ENCODE assay signal across 23 cellular contexts in genomic region chr15:62288361-62289017, GRCh38.
DNase-seq lines count a peak whose midpoint lies in the region; ATAC-seq, FAIRE-seq and TF ChIP-seq lines count a peak whose summit lies in the region.
"Had no signal": no experiment of that assay in that cellular context is flagged by ENCODE, and none has a peak within 500 bp of the region (broad histone marks: within the 10 kb centered on the region; RNA-seq: fewer than 3 reads in every experiment).

No MANE protein-coding gene starts in this region.

- intact Hi-C loops in HepG2 (cut with micrococcal nuclease; ENCODE audit: unreplicated experiment) (no loop called here), body of pancreas (cut with DNase I) (no loop called here), right lobe of liver (cut with DNase I) (no loop called here), CD14-positive monocyte (cut with micrococcal nuclease) (no loop called here)

- TF ChIP-seq POLR2A in HepG2 (IDR thresholded peaks at IDR 0.05; ENCODE audit: insufficient read depth in 1 of 2, low read depth in 2 of 2, low read length in 2 of 2) (no peak), body of pancreas (IDR thresholded peaks at IDR 0.05) (no peak), right lobe of liver (IDR thresholded peaks at IDR 0.05) (peak; percentile 42)

- TF ChIP-seq CTCF in liver (IDR thresholded peaks at IDR 0.05; ENCODE audit: low read depth, low read length, missing input control) = no peak
- TF ChIP-seq CTCF in HepG2 (CRISPR knock-in tag; IDR thresholded peaks at IDR 0.05) = no peak
- no peak for TF ChIP-seq CTCF in body of pancreas (IDR thresholded peaks at IDR 0.05)
- no peak for TF ChIP-seq CTCF in right lobe of liver (IDR thresholded peaks at IDR 0.05)
- TF ChIP-seq CTCF in CD14-positive monocyte (IDR thresholded peaks at IDR 0.05) = no peak

- CTCF ChIA-PET in HepG2 (lab: Yijun Ruan, JAX; ENCODE audit: low intra/inter-chr PET ratio, low total read pairs) = no interaction called here

- H3K79me2 ChIP-seq in HepG2 (ENCODE audit: insufficient read depth, low read length) = no peaks in the 10 kb centered on the region

- H3K4me1 Mint-ChIP-seq in CD14-positive monocyte = no peaks in the 10 kb centered on the region
- H3K4me1 Mint-ChIP-seq: B cell; CD4-positive, CD25-positive, alpha-beta regulatory T cell; CD8-positive, alpha-beta memory T cell had no signal

- TF ChIP-seq EP300 in HepG2 (IDR thresholded peaks at IDR 0.05; ENCODE audit: low read depth in 2 of 2, low read length in 2 of 2) (no peak), HepG2 (CRISPR knock-in tag; IDR thresholded peaks at IDR 0.05; ENCODE audit: borderline replicate concordance) (no peak)

- peak; percentile 9 to 12 for TF ChIP-seq RAD21 in liver (IDR thresholded peaks at IDR 0.05)
- no peak for TF ChIP-seq RAD21 in HepG2 (CRISPR knock-in tag; IDR thresholded peaks at IDR 0.05)

- H3K9me3 Mint-ChIP-seq in CD14-positive monocyte = peaks cover 0 to 11% (median 6%) of the 10 kb centered on the region in 7 donors
- H3K9me3 Mint-ChIP-seq: CD8-positive, alpha-beta memory T cell had no signal

- H3K27me3 ChIP-seq in liver (ENCODE audit: control insufficient read depth in 4 of 4, insufficient read depth in 4 of 4, low read length in 3 of 4) (no peaks in the 10 kb centered on the region), HepG2 (ENCODE audit: control insufficient read depth in 1 of 2, insufficient read depth in 2 of 2, low read length in 2 of 2) (0 out of 5 replicates have a peak, but pooled peaks cover 0 to 4% of the 10 kb centered on the region in 2 experiments), body of pancreas (no peaks in the 10 kb centered on the region), right lobe of liver (no peaks in the 10 kb centered on the region)
- H3K27me3 ChIP-seq: BLaER1 treated with 17β-estradiol and CSF1 and Interleukin-3, amounts not matched to agents 10 nM and 100 nM had no signal

- H2AFZ ChIP-seq in HepG2 (ENCODE audit: low read length) = no peak overlapping the region
- H2AFZ ChIP-seq: GM23248 had no signal

- H3K36me3 Mint-ChIP-seq in CD14-positive monocyte = no peaks in the 10 kb centered on the region
- H3K36me3 Mint-ChIP-seq: CD4-positive, CD25-positive, alpha-beta regulatory T cell; CD8-positive, alpha-beta memory T cell had no signal

- no peak overlapping the region for H3K4me3 Mint-ChIP-seq in CD14-positive monocyte
- H3K4me3 Mint-ChIP-seq: B cell; CD4-positive, CD25-positive, alpha-beta regulatory T cell; CD8-positive, alpha-beta memory T cell had no signal

- 28% methylated on average over 6 of the region's 6 CpGs for WGBS in liver
- 11% methylated on average over 6 of the region's 6 CpGs for WGBS in HepG2 (ENCODE audit: low lambda C conversion rate)
- 38 to 43% methylated on average over 6 of the region's 6 CpGs for WGBS in body of pancreas, 2 donors
- 21% methylated on average over 6 of the region's 6 CpGs for WGBS in right lobe of liver (ENCODE audit: insufficient coverage, low coverage, low lambda C conversion rate, missing lambda C conversion rate)

- H3K9ac ChIP-seq in liver (ENCODE audit: low read depth in 1 of 2, low read length in 2 of 2) (peak overlapping the region; percentile 49 to 90), HepG2 (ENCODE audit: insufficient read depth, low read depth, low read length) (no peak overlapping the region)
- H3K9ac ChIP-seq: BLaER1 treated with 17β-estradiol and CSF1 and Interleukin-3, amounts not matched to agents 10 nM and 100 nM; GM23248 had no signal

- peak overlapping the region; percentile 73 to 85 for H3K27ac ChIP-seq in liver (ENCODE audit: low read depth in 1 of 2, low read length in 2 of 2)
- no peak overlapping the region for H3K27ac ChIP-seq in HepG2 (ENCODE audit: extremely low read length, insufficient read depth, low read length)
- peak overlapping the region in 2 of 4 donors; percentile 12 to 21 for H3K27ac ChIP-seq in body of pancreas
- H3K27ac ChIP-seq in right lobe of liver = peak overlapping the region; percentile 63 to 91 (median 86)
- H3K27ac ChIP-seq: 22Rv1, GM23248 had no signal

- no peak for FAIRE-seq in HepG2 (lab: Jason Lieb, UNC)
- FAIRE-seq in urothelium cell line (lab: Jason Lieb, UNC) = peak; percentile 66
- FAIRE-seq: GM12892, GM18507, H54, HTR-8/SVneo had no signal

- H3K4me1 ChIP-seq in liver (ENCODE audit: control insufficient read depth in 4 of 4, insufficient read depth in 4 of 4, low read length in 3 of 4) (peaks cover 5 to 26% (median 10%) of the 10 kb centered on the region in 4 donors), HepG2 (ENCODE audit: insufficient read depth, low read length) (peaks cover 19% of the 10 kb centered on the region), body of pancreas (peaks cover 23% of the 10 kb centered on the region), right lobe of liver (peaks cover 0 to 18% (median 3%) of the 10 kb centered on the region in 4 donors)
- H3K4me1 ChIP-seq: Caco-2 had no signal

- no peaks in the 10 kb centered on the region for H3K36me3 ChIP-seq in liver (ENCODE audit: control insufficient read depth in 4 of 4, insufficient read depth in 3 of 4, low read depth in 1 of 4, low read length in 3 of 4)
- no peaks in the 10 kb centered on the region for H3K36me3 ChIP-seq in HepG2 (replicated peaks in 1 of 2; ENCODE audit: control insufficient read depth in 1 of 2, insufficient read depth in 2 of 2, low read length in 2 of 2)
- H3K36me3 ChIP-seq in body of pancreas (replicated peaks in 1 of 2; ENCODE audit: insufficient read depth in 1 of 2, low read depth in 2 of 2) = no peaks in the 10 kb centered on the region
- H3K36me3 ChIP-seq in right lobe of liver = no peaks in the 10 kb centered on the region
- H3K36me3 ChIP-seq: BLaER1 treated with 17β-estradiol and CSF1 and Interleukin-3, amounts not matched to agents 10 nM and 100 nM had no signal

- H3K4me3 ChIP-seq in liver (ENCODE audit: low read depth in 1 of 3, low read length in 3 of 3) (peak overlapping the region in 2 of 3 donors; percentile 7 to 22), HepG2 (replicated peaks in 1 of 3; ENCODE audit: insufficient read depth in 1 of 3, low read depth in 2 of 3, low read length in 3 of 3) (no peak overlapping the region), body of pancreas (no peak overlapping the region), right lobe of liver (peak overlapping the region in 2 of 3 donors; percentile 17 to 26)
- H3K4me3 ChIP-seq: BLaER1 treated with 17β-estradiol and CSF1 and Interleukin-3, amounts not matched to agents 10 nM and 100 nM; GM23248 had no signal

- peaks cover 4 to 19% (median 7%) of the 10 kb centered on the region in 3 donors for H3K27me3 Mint-ChIP-seq in CD14-positive monocyte (ENCODE audit: low read depth in 3 of 3)

- POLR2A ChIA-PET in HepG2 (lab: Yijun Ruan, JAX) = no interaction called here

- ATAC-seq in HepG2 (no peak), body of pancreas (peak; percentile 33), right lobe of liver (peak; percentile 84 to 87 (median 86))
- ATAC-seq in stimulated activated naive CD8-positive, alpha-beta T cell treated with anti-CD3 and anti-CD28 coated beads, Interleukin-15, Interleukin-2, amounts not matched to agents 100 U/mL and 50 U/mL, for 24 hours = no peak

- DNase-seq in HepG2 (ENCODE audit: low spot score) = no peak
- no peak for DNase-seq in body of pancreas
- no peak for DNase-seq in right lobe of liver
- DNase-seq in urothelium cell line (ENCODE audit: low spot score) = no peak
- DNase-seq in CD14-positive monocyte (ENCODE audit: low spot score) = no peak
- DNase-seq in stimulated activated naive CD8-positive, alpha-beta T cell treated with anti-CD3 and anti-CD28 coated beads, Interleukin-15, Interleukin-2, amounts not matched to agents 100 U/mL and 50 U/mL, for 24 hours = no peak
- DNase-seq in ACHN = no peak
- DNase-seq: Caco-2; CD4-positive, CD25-positive, alpha-beta regulatory T cell; CD8-positive, alpha-beta memory T cell; DMS153; DMS79; GDM1; GM23248; HCEC 1CT had no signal

- H3K9me3 ChIP-seq in liver (ENCODE audit: control insufficient read depth in 4 of 4, low read length in 3 of 4) = no peaks in the 10 kb centered on the region
- H3K9me3 ChIP-seq in HepG2 (ENCODE audit: low read length) = no peaks in the 10 kb centered on the region
- no peaks in the 10 kb centered on the region for H3K9me3 ChIP-seq in body of pancreas
- H3K9me3 ChIP-seq in right lobe of liver = no peaks in the 10 kb centered on the region
- H3K9me3 ChIP-seq: Caco-2 had no signal

- H3K27ac Mint-ChIP-seq in CD14-positive monocyte = no peak overlapping the region
- H3K27ac Mint-ChIP-seq: B cell; CD4-positive, CD25-positive, alpha-beta regulatory T cell; CD8-positive, alpha-beta memory T cell had no signal

- H4K20me1 ChIP-seq in HepG2 (ENCODE audit: insufficient read depth, low read length) = no peaks in the 10 kb centered on the region
- H4K20me1 ChIP-seq: BLaER1 treated with 17β-estradiol and CSF1 and Interleukin-3, amounts not matched to agents 10 nM and 100 nM had no signal

- no TSS peak for BruUV-seq in HepG2 (replicated peaks; lab: Mats Ljungman, UMichigan)

- no peak overlapping the region for H3K4me2 ChIP-seq in HepG2 (ENCODE audit: low read depth, low read length)

- in situ Hi-C loops in HepG2 (cut with HindIII; ENCODE audit: extremely low pct_ligation_motif_present, low pct_unique_long_range_greater_than_20kb) = no loop called here
- in situ Hi-C loops in ACHN (cut with HindIII; ENCODE audit: low pct_ligation_motif_present, low pct_unique_long_range_greater_than_20kb, low sequenced_read_pairs) = no loop called here

TF ChIP-seq in liver, 16 proteins besides CTCF, POLR2A, EP300 and RAD21 (continues in another document):
- TF ChIP-seq ATF3 (IDR thresholded peaks at IDR 0.05) (no peak), EGR1 (IDR thresholded peaks at IDR 0.05; ENCODE audit: low read depth in 2 of 2) (no peak), SP1 (IDR thresholded peaks at IDR 0.05) (peak; percentile 80), FOXA1 (IDR thresholded peaks at IDR 0.05) (peak; percentile 90)

TF ChIP-seq in HepG2, 621 proteins besides CTCF, POLR2A, EP300 and RAD21 (continues in another document):
- no peak for TF ChIP-seq TERF1 (CRISPR knock-in tag; IDR thresholded peaks at IDR 0.05)
- no peak for TF ChIP-seq HNF4G (IDR thresholded peaks at IDR 0.05; ENCODE audit: borderline replicate concordance, low read depth, low read length)
- TF ChIP-seq HNF4G (CRISPR knock-in tag; IDR thresholded peaks at IDR 0.05; ENCODE audit: borderline replicate concordance, low read depth) = no peak

Comparison
In these comparisons a context has a peak if more than half of its experiments do, and no peak if none do; other contexts are left out.
1. H3K4me3 ChIP-seq: peak in liver (2 of 3) and right lobe of liver (2 of 3); none in HepG2 (0 of 3) and body of pancreas (0 of 2).
2. ATAC-seq: peak in body of pancreas (single experiment) and right lobe of liver (4 of 4); none in HepG2 (single experiment) and stimulated activated naive CD8-positive, alpha-beta T cell treated with anti-CD3 and anti-CD28 coated beads, Interleukin-15, Interleukin-2, amounts not matched to agents 100 U/mL and 50 U/mL, for 24 hours (single experiment).